ENCODE assay signal across 8 cellular contexts in the genomic region with DNA sequence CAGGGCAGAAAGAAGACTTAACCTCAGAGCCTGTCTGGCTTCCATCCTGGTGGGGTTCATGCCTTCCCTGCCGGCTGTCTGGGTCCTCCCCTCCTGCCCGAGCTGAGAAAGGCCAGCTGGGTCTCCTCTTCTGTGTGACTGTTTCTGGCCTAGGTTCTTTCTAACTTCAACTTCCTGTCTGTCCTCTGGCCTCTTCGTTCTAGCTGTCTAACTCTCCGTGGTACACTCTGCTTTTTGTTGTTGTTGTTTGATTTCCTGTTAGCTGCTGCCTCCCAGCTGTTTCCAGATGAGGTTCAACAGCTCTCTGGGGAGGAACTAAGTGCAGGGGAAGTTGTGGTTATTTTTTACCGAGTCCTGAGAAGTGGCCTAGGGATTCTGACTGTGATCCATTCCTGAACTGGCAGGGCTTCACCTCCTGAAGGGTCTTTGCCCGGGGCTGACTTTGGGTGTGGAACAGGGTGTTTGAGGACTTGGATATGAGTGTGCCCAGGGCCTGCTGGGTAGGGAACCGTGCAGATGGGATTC. TPM values are rescaled to one million over a fixed set of nuclear protein-coding genes. Genes with fewer than 3 reads are reported as not detected.
DNase-seq lines count a peak whose midpoint lies in the region; ATAC-seq and TF ChIP-seq lines count a peak whose summit lies in the region.

No MANE protein-coding gene starts in this region.

- H3K27ac Mint-ChIP-seq in activated CD4-positive, alpha-beta memory T cell treated with anti-CD3 and anti-CD28 coated beads for 36 hours, result peak overlapping the region; percentile 76

- H3K9me3 Mint-ChIP-seq in activated CD4-positive, alpha-beta memory T cell treated with anti-CD3 and anti-CD28 coated beads for 36 hours, result no peaks in the 10 kb centered on the region

- CTCF ChIA-PET in activated CD4-positive, alpha-beta memory T cell treated with anti-CD3 and anti-CD28 coated beads for 36 hours (lab: Charles Lee), result interaction anchor here (0.9 to 3.8 kb wide), 6 partner anchors 19 to 49 kb away, joined by 3 to 34 read pairs (median 4); no protein-coding TSS in a partner anchor

- POLR2A ChIA-PET in activated CD4-positive, alpha-beta memory T cell treated with anti-CD3 and anti-CD28 coated beads for 36 hours (lab: Charles Lee), result interaction anchor here (0.7 to 1.7 kb wide), 4 partner anchors 16 to 27 kb away, joined by 3 to 8 read pairs (median 4); no protein-coding TSS in a partner anchor

- H3K4me3 ChIP-seq in AG09309 (ENCODE audit: control insufficient read depth, low read depth, low read length), result peak overlapping the region; percentile 17

- no peak for TF ChIP-seq CTCF in AG09309 (IDR thresholded peaks at IDR 0.05; ENCODE audit: control insufficient read depth, insufficient read depth, low read depth, low read length, missing control alignments)

- intact Hi-C loops in activated CD4-positive, alpha-beta memory T cell treated with anti-CD3 and anti-CD28 coated beads for 36 hours (cut with micrococcal nuclease), result loop anchor here (1.0 to 5.0 kb wide), 4 partner anchors 27 to 289 kb away; a partner anchor contains a TSS
- intact Hi-C loops in sciatic nerve (cut with DNase I), result no loop called here

- H3K36me3 Mint-ChIP-seq in activated CD4-positive, alpha-beta memory T cell treated with anti-CD3 and anti-CD28 coated beads for 36 hours, result peaks cover 10% of the 10 kb centered on the region

- H3K27me3 Mint-ChIP-seq in activated CD4-positive, alpha-beta memory T cell treated with anti-CD3 and anti-CD28 coated beads for 36 hours, result no peaks in the 10 kb centered on the region

- no peak for DNase-seq in AG09309 (ENCODE audit: low read depth)
- DNase-seq in HT1080 (ENCODE audit: low read depth), result peak; percentile 53
- peak; percentile 45 for DNase-seq in activated CD4-positive, alpha-beta memory T cell treated with anti-CD3 and anti-CD28 coated beads for 36 hours
- peak; percentile 69 for DNase-seq in foreskin melanocyte
- DNase-seq in sciatic nerve (ENCODE audit: low spot score), result no peak
- no peak for DNase-seq in SHP77 treated with DMSO at 0.1 percent for 48 hours (lab: John Stamatoyannopoulos, UW)

- ATAC-seq in GM18511 (IDR thresholded peaks at IDR 0.05; ENCODE audit: unreplicated experiment) (peak; percentile 48), sciatic nerve (peak; percentile 73), GM21526 (IDR thresholded peaks at IDR 0.05; ENCODE audit: low FRiP score, unreplicated experiment) (no peak)

- peaks cover 60% of the 10 kb centered on the region for H3K4me1 Mint-ChIP-seq in activated CD4-positive, alpha-beta memory T cell treated with anti-CD3 and anti-CD28 coated beads for 36 hours (ENCODE audit: low read depth)

- H3K4me3 Mint-ChIP-seq in activated CD4-positive, alpha-beta memory T cell treated with anti-CD3 and anti-CD28 coated beads for 36 hours, result peak overlapping the region; percentile 61

RNA-seq across cellular contexts. Expression of a gene that starts 3.2 kb away (rescaled TPM):
- 7.8 and 10.9 TPM in 2 replicates for total RNA-seq in HT1080 (2014; rRNA removed; shearing (Covaris generic))
- 14.3 and 18.6 TPM in 2 replicates for polyA plus RNA-seq in HT1080 (2015; cell fraction: cytosol; rRNA removed)
- 30.5 and 36.4 TPM in 2 replicates for polyA plus RNA-seq in HT1080 (2015; cell fraction: nucleus; rRNA removed)
- total RNA-seq in activated CD4-positive, alpha-beta memory T cell treated with anti-CD3 and anti-CD28 coated beads for 36 hours, result 10 to 100 TPM; 17.5 to 19.6 TPM
- 44.2 TPM for total RNA-seq in sciatic nerve

Comparison
In these comparisons a context has a peak if more than half of its experiments do, and no peak if none do; other contexts are left out.
1. DNase-seq: peak in HT1080 (single experiment), activated CD4-positive, alpha-beta memory T cell treated with anti-CD3 and anti-CD28 coated beads for 36 hours (single experiment) and foreskin melanocyte (single experiment); none in AG09309 (single experiment), sciatic nerve (single experiment) and SHP77 treated with DMSO at 0.1 percent for 48 hours (single experiment).